8 cellular contexts compared by ENCODE assay signal in the genomic region with DNA sequence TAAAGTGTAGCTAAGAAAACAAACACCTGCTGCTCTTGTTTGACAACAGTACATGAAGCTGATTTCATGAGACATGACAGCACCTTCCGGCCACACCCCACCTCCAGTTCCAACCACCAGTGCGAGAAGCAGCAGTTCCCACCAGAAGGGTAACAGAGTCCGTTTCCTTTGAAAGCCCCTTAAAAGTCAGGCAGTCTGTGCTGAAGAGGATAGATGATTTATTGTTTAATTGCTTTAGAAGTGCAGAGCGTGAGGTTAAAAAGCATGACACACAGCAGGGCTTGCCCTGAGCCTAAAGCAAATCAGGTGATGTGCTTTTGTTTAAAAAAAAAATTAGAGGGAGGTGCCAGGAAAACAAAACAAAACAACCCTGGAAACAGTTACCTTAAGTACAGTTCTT.
DNase-seq lines count a peak whose midpoint lies in the region; ATAC-seq and TF ChIP-seq lines count a peak whose summit lies in the region.

No MANE protein-coding gene starts in this region.

- ATAC-seq in naive B cell (ENCODE audit: low read depth in 2 of 2) = peak; percentile 38 to 48
- no peak for ATAC-seq in heart left ventricle

- DNase-seq in DMS79 (lab: John Stamatoyannopoulos, UW) (peak; percentile 65), NCI-H1105 (lab: John Stamatoyannopoulos, UW) (peak; percentile 39), naive B cell (no peak), heart left ventricle (no peak), NCI-H226 (no peak), neuronal stem cell (ENCODE audit: low spot score) (no peak), stomach (no peak)
- peak; percentile 43 to 52 for DNase-seq in activated CD4-positive, alpha-beta T cell treated with anti-CD3 and anti-CD28 coated beads, Interleukin-2, amount 50 U/mL, for 4 hours

- H3K14ac ChIP-seq in neuronal stem cell (ENCODE audit: low read length) = no peak overlapping the region

- peaks cover 0 to 2% (median 0%) of the 10 kb centered on the region in 7 donors for H3K9me3 Mint-ChIP-seq in naive B cell

- no peak overlapping the region for H3K9ac ChIP-seq in neuronal stem cell (ENCODE audit: low read depth, low read length, poor library complexity)

- no peak overlapping the region for H3K4ac ChIP-seq in neuronal stem cell (ENCODE audit: low read length)

- no peak overlapping the region for H2BK5ac ChIP-seq in neuronal stem cell (ENCODE audit: low read length)

- H2BK120ac ChIP-seq in neuronal stem cell (ENCODE audit: low read depth, low read length) = no peak overlapping the region

- no peak overlapping the region for H4K91ac ChIP-seq in neuronal stem cell (ENCODE audit: low read depth, low read length, poor library complexity)

- TF ChIP-seq EP300 in stomach (IDR thresholded peaks at IDR 0.05) = no peak

- no peak overlapping the region for H3K18ac ChIP-seq in neuronal stem cell (ENCODE audit: low read length)

- H3K4me3 Mint-ChIP-seq in naive B cell = peak overlapping the region in 1 of 8 donors; percentile 30

- H3K79me1 ChIP-seq in neuronal stem cell (ENCODE audit: low read depth, low read length) = no peaks in the 10 kb centered on the region

- H2BK15ac ChIP-seq in neuronal stem cell (ENCODE audit: low read length) = no peak overlapping the region

- H3K9me3 ChIP-seq in heart left ventricle = no peaks in the 10 kb centered on the region
- H3K9me3 ChIP-seq in neuronal stem cell (replicated peaks in 1 of 2; ENCODE audit: control insufficient read depth in 2 of 2, insufficient read depth in 1 of 2, low read depth in 1 of 2, low read length in 2 of 2) = no peaks in the 10 kb centered on the region
- H3K9me3 ChIP-seq in stomach = no peaks in the 10 kb centered on the region

- H3K27ac ChIP-seq in heart left ventricle (no peak overlapping the region), neuronal stem cell (replicated peaks; ENCODE audit: low read length) (no peak overlapping the region), stomach (no peak overlapping the region)

- intact Hi-C loops in heart left ventricle (cut with DNase I) (no loop called here), stomach (cut with DNase I; ENCODE audit: low total_unique reads) (no loop called here)

- no peak for TF ChIP-seq POLR2A in heart left ventricle (IDR thresholded peaks at IDR 0.05)
- TF ChIP-seq POLR2A in stomach (IDR thresholded peaks at IDR 0.05) = no peak

- no peaks in the 10 kb centered on the region for H3K27me3 Mint-ChIP-seq in naive B cell

- no peak overlapping the region for H2BK12ac ChIP-seq in neuronal stem cell (ENCODE audit: low read length)

- no peak overlapping the region for H3K23ac ChIP-seq in neuronal stem cell (ENCODE audit: low read depth, low read length, poor library complexity)

- H3K36me3 ChIP-seq in heart left ventricle (no peaks in the 10 kb centered on the region), neuronal stem cell (replicated peaks in 1 of 2; ENCODE audit: control insufficient read depth in 2 of 2, insufficient read depth in 2 of 2, low read length in 2 of 2) (no peaks in the 10 kb centered on the region), stomach (no peaks in the 10 kb centered on the region)

- H3K4me2 ChIP-seq in neuronal stem cell (ENCODE audit: insufficient read depth, low read length, poor library complexity, severe bottlenecking) = no peak overlapping the region

- H3K27me3 ChIP-seq in heart left ventricle (peaks cover 0 to 3% (median 0%) of the 10 kb centered on the region in 9 donors), neuronal stem cell (ENCODE audit: control insufficient read depth in 3 of 3, insufficient read depth in 3 of 3, low read depth in 1 of 3, low read length in 3 of 3) (no peaks in the 10 kb centered on the region), stomach (no peaks in the 10 kb centered on the region)

- TF ChIP-seq CTCF in heart left ventricle (IDR thresholded peaks at IDR 0.05) = no peak
- no peak for TF ChIP-seq CTCF in stomach (IDR thresholded peaks at IDR 0.05)

- H4K8ac ChIP-seq in neuronal stem cell (ENCODE audit: low read depth, low read length) = no peak overlapping the region

- no peak overlapping the region for H2AFZ ChIP-seq in neuronal stem cell (ENCODE audit: low read length)

- H3K4me1 Mint-ChIP-seq in naive B cell = no peaks in the 10 kb centered on the region

- no peaks in the 10 kb centered on the region for H3K36me3 Mint-ChIP-seq in naive B cell

- no peak overlapping the region for H3K4me3 ChIP-seq in heart left ventricle
- H3K4me3 ChIP-seq in neuronal stem cell (ENCODE audit: low read length in 2 of 2) = no peak overlapping the region
- H3K4me3 ChIP-seq in stomach = no peak overlapping the region

- no peak overlapping the region for H2AK5ac ChIP-seq in neuronal stem cell (ENCODE audit: low read depth, low read length)

- H3K27ac Mint-ChIP-seq in naive B cell = peak overlapping the region in 2 of 6 donors; percentile 29 to 59

- WGBS in heart left ventricle, 4 donors = 72 to 91% (median 82%) methylated on average over 4 of the region's 4 CpGs
- WGBS in neuronal stem cell (ENCODE audit: extremely low coverage in 2 of 2, insufficient read length in 2 of 2, insufficient replicate concordance in 1 of 2), 2 donors = no CpG with 5 or more reads among the region's 4 CpGs
- WGBS in stomach, 5 donors = 17 to 50% (median 42%) methylated on average over 4 of the region's 4 CpGs

- no peaks in the 10 kb centered on the region for H3K4me1 ChIP-seq in heart left ventricle
- no peaks in the 10 kb centered on the region for H3K4me1 ChIP-seq in neuronal stem cell (ENCODE audit: control insufficient read depth in 2 of 2, insufficient read depth in 1 of 2, low read depth in 1 of 2, low read length in 2 of 2)
- H3K4me1 ChIP-seq in stomach = no peaks in the 10 kb centered on the region

Comparison
In these comparisons a context has a peak if more than half of its experiments do, and no peak if none do; other contexts are left out.
1. DNase-seq: peak in DMS79 (single experiment), NCI-H1105 (single experiment) and activated CD4-positive, alpha-beta T cell treated with anti-CD3 and anti-CD28 coated beads, Interleukin-2, amount 50 U/mL, for 4 hours (2 of 2); none in naive B cell (single experiment), heart left ventricle (0 of 5), NCI-H226 (single experiment), neuronal stem cell (single experiment) and stomach (single experiment).
2. ATAC-seq: peak in naive B cell (2 of 2); none in heart left ventricle (0 of 4).